Comparison of ENCODE assay signal across 12 cellular contexts in genomic region chr6:104653786-104654185, GRCh38.
"Had no signal": no experiment of that assay in that cellular context is flagged by ENCODE, and none has a peak within 500 bp of the region (broad histone marks: within the 10 kb centered on the region; RNA-seq: fewer than 3 reads in every experiment).

No MANE protein-coding gene starts in this region.

- H3K9ac ChIP-seq: parathyroid adenoma had no signal

- H3K4me1 ChIP-seq: parathyroid adenoma, stomach had no signal

- H2AFZ ChIP-seq: parathyroid adenoma had no signal

- ATAC-seq: activated CD8-positive, alpha-beta memory T cell treated with anti-CD3 and anti-CD28 coated beads, Interleukin-2, amount 10 ng/mL, durations not matched to agents 7 days and 5 days had no signal

- H3K27ac ChIP-seq: parathyroid adenoma, stomach, thoracic aorta had no signal

- H3K36me3 ChIP-seq: stomach, thoracic aorta had no signal

- H3K9me3 ChIP-seq: stomach, thoracic aorta had no signal

- H3K79me2 ChIP-seq: parathyroid adenoma had no signal

- H3K4me3 ChIP-seq: stomach, thoracic aorta had no signal

- DNase-seq: activated CD4-positive, alpha-beta T cell treated with anti-CD3 and anti-CD28 coated beads for 1 hour; activated CD4-positive, alpha-beta T cell treated with anti-CD3 and anti-CD28 coated beads, Interleukin-2, amount 50 U/mL, for 48 hours; activated CD8-positive, alpha-beta memory T cell treated with anti-CD3 and anti-CD28 coated beads, Interleukin-2, amount 10 ng/mL, durations not matched to agents 7 days and 5 days; activated gamma-delta T cell; activated T-cell treated with anti-CD3 and anti-CD28 coated beads, Interleukin-2, amount 50 U/mL, for 24 hours; erythroblast; midbrain; naive B cell; stimulated activated CD4-positive, alpha-beta T cell treated with anti-CD3 and anti-CD28 coated beads, Interleukin-4, amount 100 ng/mL, for 4 hours; stomach had no signal

- H3K27me3 ChIP-seq: stomach had no signal
